ENCODE assay signal across 10 cellular contexts in genomic region chr11:125513705-125514265, GRCh38. TPM values are rescaled to one million over a fixed set of nuclear protein-coding genes. Genes with fewer than 3 reads are reported as not detected.
DNase-seq lines count a peak whose midpoint lies in the region; ATAC-seq and TF ChIP-seq lines count a peak whose summit lies in the region.
"Had no signal": no experiment of that assay in that cellular context is flagged by ENCODE, and none has a peak within 500 bp of the region (broad histone marks: within the 10 kb centered on the region; RNA-seq: fewer than 3 reads in every experiment).

No MANE protein-coding gene starts in this region.

- no peaks in the 10 kb centered on the region for H3K27me3 ChIP-seq in CD4-positive, CD25-positive, alpha-beta regulatory T cell (ENCODE audit: control insufficient read depth, insufficient read depth, low read length)
- no peaks in the 10 kb centered on the region for H3K27me3 ChIP-seq in colonic mucosa
- H3K27me3 ChIP-seq: left lung had no signal

- peak overlapping the region; percentile 33 to 76 (median 72) for H3K27ac Mint-ChIP-seq in CD4-positive, CD25-positive, alpha-beta regulatory T cell
- peak overlapping the region; percentile 74 for H3K27ac Mint-ChIP-seq in Calu3 (ENCODE audit: unreplicated experiment)
- peak overlapping the region; percentile 88 for H3K27ac Mint-ChIP-seq in activated CD4-positive, alpha-beta memory T cell treated with anti-CD3 and anti-CD28 coated beads, Interleukin-2, amount 10 ng/mL, durations not matched to agents 7 days and 5 days

- H3K27me3 Mint-ChIP-seq in CD4-positive, CD25-positive, alpha-beta regulatory T cell, result no peaks in the 10 kb centered on the region
- no peaks in the 10 kb centered on the region for H3K27me3 Mint-ChIP-seq in Calu3 (ENCODE audit: unreplicated experiment)
- H3K27me3 Mint-ChIP-seq in activated CD4-positive, alpha-beta memory T cell treated with anti-CD3 and anti-CD28 coated beads, Interleukin-2, amount 10 ng/mL, durations not matched to agents 7 days and 5 days, result no peaks in the 10 kb centered on the region

- peaks cover 0 to 4% (median 0%) of the 10 kb centered on the region in 7 donors for H3K9me3 Mint-ChIP-seq in CD4-positive, CD25-positive, alpha-beta regulatory T cell
- H3K9me3 Mint-ChIP-seq in Calu3 (ENCODE audit: low read depth, unreplicated experiment), result no peaks in the 10 kb centered on the region
- no peaks in the 10 kb centered on the region for H3K9me3 Mint-ChIP-seq in activated CD4-positive, alpha-beta memory T cell treated with anti-CD3 and anti-CD28 coated beads, Interleukin-2, amount 10 ng/mL, durations not matched to agents 7 days and 5 days

- no peak for DNase-seq in CD4-positive, CD25-positive, alpha-beta regulatory T cell
- no peak for DNase-seq in Calu3
- no peak for DNase-seq in activated CD4-positive, alpha-beta memory T cell treated with anti-CD3 and anti-CD28 coated beads, Interleukin-2, amount 10 ng/mL, durations not matched to agents 7 days and 5 days
- DNase-seq in inferior parietal cortex (ENCODE audit: extremely low spot score), result peak; percentile 32
- no peak for DNase-seq in NCI-H1048 (lab: John Stamatoyannopoulos, UW)
- DNase-seq in NCI-H2029 treated with DMSO at 0.1 percent for 48 hours (lab: John Stamatoyannopoulos, UW), result no peak
- no peak for DNase-seq in colonic mucosa
- DNase-seq: H9, substantia nigra had no signal

- peak overlapping the region in 1 of 4 donors; percentile 40 for H3K4me3 Mint-ChIP-seq in CD4-positive, CD25-positive, alpha-beta regulatory T cell
- H3K4me3 Mint-ChIP-seq in Calu3 (ENCODE audit: low read depth, unreplicated experiment), result peak overlapping the region; percentile 5
- no peak overlapping the region for H3K4me3 Mint-ChIP-seq in activated CD4-positive, alpha-beta memory T cell treated with anti-CD3 and anti-CD28 coated beads, Interleukin-2, amount 10 ng/mL, durations not matched to agents 7 days and 5 days

- no peak overlapping the region for H3K4me3 ChIP-seq in CD4-positive, CD25-positive, alpha-beta regulatory T cell (ENCODE audit: low read depth, low read length)
- H3K4me3 ChIP-seq in colonic mucosa, result no peak overlapping the region
- H3K4me3 ChIP-seq: left lung had no signal

- no TSS peak for BruUV-seq in Calu3 (replicated peaks; lab: Mats Ljungman, UMichigan)

- no peak overlapping the region for H3K9ac ChIP-seq in colonic mucosa (ENCODE audit: low read depth in 2 of 2, low read length in 2 of 2)

- H3K36me3 Mint-ChIP-seq in CD4-positive, CD25-positive, alpha-beta regulatory T cell, result no peaks in the 10 kb centered on the region
- H3K36me3 Mint-ChIP-seq in Calu3 (ENCODE audit: insufficient read depth, unreplicated experiment), result peaks cover 16% of the 10 kb centered on the region
- H3K36me3 Mint-ChIP-seq in activated CD4-positive, alpha-beta memory T cell treated with anti-CD3 and anti-CD28 coated beads, Interleukin-2, amount 10 ng/mL, durations not matched to agents 7 days and 5 days (ENCODE audit: low read depth), result peaks cover 2% of the 10 kb centered on the region

- peaks cover 0 to 39% (median 22%) of the 10 kb centered on the region in 4 donors for H3K4me1 Mint-ChIP-seq in CD4-positive, CD25-positive, alpha-beta regulatory T cell
- peaks cover 8% of the 10 kb centered on the region for H3K4me1 Mint-ChIP-seq in Calu3 (ENCODE audit: low read depth, unreplicated experiment)
- peaks cover 45% of the 10 kb centered on the region for H3K4me1 Mint-ChIP-seq in activated CD4-positive, alpha-beta memory T cell treated with anti-CD3 and anti-CD28 coated beads, Interleukin-2, amount 10 ng/mL, durations not matched to agents 7 days and 5 days

- TF ChIP-seq CTCF in Calu3 (IDR thresholded peaks at IDR 0.05; ENCODE audit: unreplicated experiment) (no peak), colonic mucosa (IDR thresholded peaks at IDR 0.05) (no peak)

- H3K36me3 ChIP-seq in CD4-positive, CD25-positive, alpha-beta regulatory T cell (ENCODE audit: control insufficient read depth, insufficient read depth, low read length), result no peaks in the 10 kb centered on the region
- no peaks in the 10 kb centered on the region for H3K36me3 ChIP-seq in colonic mucosa
- H3K36me3 ChIP-seq: left lung had no signal

- peaks cover 17% of the 10 kb centered on the region for H3K4me1 ChIP-seq in CD4-positive, CD25-positive, alpha-beta regulatory T cell (ENCODE audit: control insufficient read depth, insufficient read depth, low read length, poor library complexity, severe bottlenecking)
- H3K4me1 ChIP-seq in colonic mucosa, result peaks cover 4% of the 10 kb centered on the region

- peak overlapping the region; percentile 33 for H3K27ac ChIP-seq in CD4-positive, CD25-positive, alpha-beta regulatory T cell (ENCODE audit: insufficient read depth, low read length, poor library complexity, severe bottlenecking)
- no peak overlapping the region for H3K27ac ChIP-seq in colonic mucosa

- H3K9me3 ChIP-seq in CD4-positive, CD25-positive, alpha-beta regulatory T cell (ENCODE audit: control insufficient read depth in 2 of 2, low read length in 2 of 2), result no peaks in the 10 kb centered on the region
- no peaks in the 10 kb centered on the region for H3K9me3 ChIP-seq in colonic mucosa
- H3K9me3 ChIP-seq: left lung had no signal

- intact Hi-C loops in Calu3 (cut with micrococcal nuclease; ENCODE audit: unreplicated experiment) (loop anchor here (5.0 kb wide), 1 partner anchor 54 kb away; the partner anchor contains the start of gene EI24), colonic mucosa (cut with DNase I) (no loop called here)

- ATAC-seq in CD4-positive, CD25-positive, alpha-beta regulatory T cell (ENCODE audit: low read depth in 2 of 2), result no peak

- CTCF ChIA-PET in Calu3 (lab: Charles Lee), result interaction anchor here (0.7 kb wide), 1 partner anchor 42 kb away, joined by 4 read pairs; no protein-coding TSS in a partner anchor
- CTCF ChIA-PET in activated CD4-positive, alpha-beta memory T cell treated with anti-CD3 and anti-CD28 coated beads, Interleukin-2, amount 10 ng/mL, durations not matched to agents 7 days and 5 days (lab: Charles Lee), result interaction anchor here (0.7 to 1.8 kb wide), 3 partner anchors 10 to 767 kb away, joined by 4 to 6 read pairs (median 5); partner anchors contain the start of gene EI24

- POLR2A ChIA-PET in activated CD4-positive, alpha-beta memory T cell treated with anti-CD3 and anti-CD28 coated beads, Interleukin-2, amount 10 ng/mL, durations not matched to agents 7 days and 5 days (lab: Charles Lee), result interaction anchor here (1.7 kb wide), 1 partner anchor 56 kb away, joined by 6 read pairs; the partner anchor contains the start of gene EI24

RNA-seq across cellular contexts. Expression of gene FEZ1, which starts 17.7 kb away (rescaled TPM):
- 1.5 TPM for total RNA-seq in CD4-positive, CD25-positive, alpha-beta regulatory T cell
- polyA plus RNA-seq in CD4-positive, CD25-positive, alpha-beta regulatory T cell, result under 1 TPM in 2 of 4 donors, not detected in 2; 0.52 to 0.73 TPM
- 3.5 and 6.6 TPM in 2 replicates for total RNA-seq in Calu3 (2022)
- total RNA-seq in activated CD4-positive, alpha-beta memory T cell treated with anti-CD3 and anti-CD28 coated beads, Interleukin-2, amount 10 ng/mL, durations not matched to agents 7 days and 5 days, result 1 to 10 TPM; 2.1 to 2.3 TPM
- 1 to 10 TPM; 2.7 to 7.4 TPM for total RNA-seq in colonic mucosa

RNA-seq across cellular contexts. Expression of gene EI24, which starts 55.5 kb away (rescaled TPM):
- 19.2 TPM for total RNA-seq in CD4-positive, CD25-positive, alpha-beta regulatory T cell
- 10 to 100 TPM; 57.2 to 84.9 (median 75.8) TPM for polyA plus RNA-seq in CD4-positive, CD25-positive, alpha-beta regulatory T cell
- total RNA-seq in Calu3 (2022) (76.7 and 82.2 TPM in 2 replicates), colonic mucosa (100 to 1,000 TPM in 1 of 2 donors, 10 to 100 TPM in 1; 82.3 to 127 TPM)
- total RNA-seq in activated CD4-positive, alpha-beta memory T cell treated with anti-CD3 and anti-CD28 coated beads, Interleukin-2, amount 10 ng/mL, durations not matched to agents 7 days and 5 days, result 10 to 100 TPM; 31.5 to 33.2 TPM
